ENCODE assay signal across 1 cellular context in the genomic region with DNA sequence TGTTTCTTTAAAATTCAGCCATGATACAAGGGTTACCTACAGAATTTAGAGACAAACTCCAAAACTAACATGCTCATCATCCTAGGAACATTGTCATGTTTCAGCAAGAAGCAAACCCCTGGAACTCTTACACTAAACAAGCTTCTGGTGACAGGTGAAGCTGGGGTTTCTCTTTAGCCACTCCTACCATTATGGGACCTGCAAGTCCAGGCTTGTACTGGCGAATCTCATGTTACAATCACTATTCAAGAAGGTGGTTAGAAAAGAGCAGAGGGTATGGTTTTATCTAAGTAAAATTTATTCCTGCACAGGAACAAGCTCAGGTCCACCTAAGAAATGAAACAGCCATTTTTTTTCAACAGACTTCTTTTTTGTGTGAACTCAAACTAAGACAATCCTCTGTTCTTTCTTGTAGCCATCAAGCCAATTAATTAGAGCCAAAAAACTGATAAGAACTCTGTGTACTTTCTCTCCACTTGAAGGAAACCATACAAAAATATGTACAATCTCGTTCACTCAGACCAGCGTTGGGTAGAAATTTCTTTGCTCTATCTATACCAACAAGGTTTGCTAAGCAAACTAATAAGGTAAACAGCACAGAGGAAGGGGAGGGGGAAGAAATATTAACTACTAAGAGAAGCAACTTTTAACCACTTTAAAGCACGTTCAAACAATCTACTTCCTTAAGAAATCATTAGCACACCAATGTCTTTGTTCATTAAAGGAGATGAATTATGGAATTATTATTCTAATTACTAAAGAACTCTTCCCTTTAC.
TF ChIP-seq lines count a peak whose summit lies in the region.

No MANE protein-coding gene starts in this region.

TF ChIP-seq in HepG2, 621 proteins besides CTCF, POLR2A, EP300 and RAD21 (continued from another document):
- TF ChIP-seq, protein P1, sequence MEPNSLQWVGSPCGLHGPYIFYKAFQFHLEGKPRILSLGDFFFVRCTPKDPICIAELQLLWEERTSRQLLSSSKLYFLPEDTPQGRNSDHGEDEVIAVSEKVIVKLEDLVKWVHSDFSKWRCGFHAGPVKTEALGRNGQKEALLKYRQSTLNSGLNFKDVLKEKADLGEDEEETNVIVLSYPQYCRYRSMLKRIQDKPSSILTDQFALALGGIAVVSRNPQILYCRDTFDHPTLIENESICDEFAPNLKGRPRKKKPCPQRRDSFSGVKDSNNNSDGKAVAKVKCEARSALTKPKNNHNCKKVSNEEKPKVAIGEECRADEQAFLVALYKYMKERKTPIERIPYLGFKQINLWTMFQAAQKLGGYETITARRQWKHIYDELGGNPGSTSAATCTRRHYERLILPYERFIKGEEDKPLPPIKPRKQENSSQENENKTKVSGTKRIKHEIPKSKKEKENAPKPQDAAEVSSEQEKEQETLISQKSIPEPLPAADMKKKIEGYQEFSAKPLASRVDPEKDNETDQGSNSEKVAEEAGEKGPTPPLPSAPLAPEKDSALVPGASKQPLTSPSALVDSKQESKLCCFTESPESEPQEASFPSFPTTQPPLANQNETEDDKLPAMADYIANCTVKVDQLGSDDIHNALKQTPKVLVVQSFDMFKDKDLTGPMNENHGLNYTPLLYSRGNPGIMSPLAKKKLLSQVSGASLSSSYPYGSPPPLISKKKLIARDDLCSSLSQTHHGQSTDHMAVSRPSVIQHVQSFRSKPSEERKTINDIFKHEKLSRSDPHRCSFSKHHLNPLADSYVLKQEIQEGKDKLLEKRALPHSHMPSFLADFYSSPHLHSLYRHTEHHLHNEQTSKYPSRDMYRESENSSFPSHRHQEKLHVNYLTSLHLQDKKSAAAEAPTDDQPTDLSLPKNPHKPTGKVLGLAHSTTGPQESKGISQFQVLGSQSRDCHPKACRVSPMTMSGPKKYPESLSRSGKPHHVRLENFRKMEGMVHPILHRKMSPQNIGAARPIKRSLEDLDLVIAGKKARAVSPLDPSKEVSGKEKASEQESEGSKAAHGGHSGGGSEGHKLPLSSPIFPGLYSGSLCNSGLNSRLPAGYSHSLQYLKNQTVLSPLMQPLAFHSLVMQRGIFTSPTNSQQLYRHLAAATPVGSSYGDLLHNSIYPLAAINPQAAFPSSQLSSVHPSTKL (CRISPR knock-in tag; IDR thresholded peaks at IDR 0.05), result 0 out of 2 replicates have a peak, but pooled peaks have one; percentile 20
- TF ChIP-seq ZNF510 (CRISPR knock-in tag; IDR thresholded peaks at IDR 0.05; ENCODE audit: low read depth) (no peak), SOX5 (CRISPR knock-in tag; IDR thresholded peaks at IDR 0.05; ENCODE audit: borderline replicate concordance) (peak; percentile 23; the same call in 1 of the 2 replicates), FOXA3 (CRISPR knock-in tag; IDR thresholded peaks at IDR 0.05) (peak; percentile 83), GATAD2A (CRISPR knock-in tag; IDR thresholded peaks at IDR 0.05) (peak; percentile 53; the same call in 1 of the 2 replicates), THAP11 (CRISPR knock-in tag; IDR thresholded peaks at IDR 0.05) (no peak), BCL6 (CRISPR knock-in tag; IDR thresholded peaks at IDR 0.05) (peak; percentile 50), NCOA2 (CRISPR knock-in tag; IDR thresholded peaks at IDR 0.05) (peak; percentile 51; the same call in 1 of the 2 replicates), SP5 (CRISPR knock-in tag; IDR thresholded peaks at IDR 0.05; ENCODE audit: borderline replicate concordance, low read depth) (peak; percentile 42; the same call in 1 of the 2 replicates), ZNF652 (CRISPR knock-in tag; IDR thresholded peaks at IDR 0.05; ENCODE audit: borderline replicate concordance, low read depth) (peak; percentile 37; the same call in 1 of the 2 replicates), ZNF619 (CRISPR knock-in tag; IDR thresholded peaks at IDR 0.05) (no peak), MIXL1 (CRISPR knock-in tag; IDR thresholded peaks at IDR 0.05) (0 out of 2 replicates have a peak, but pooled peaks have one; percentile 41), SAP130 (CRISPR knock-in tag; IDR thresholded peaks at IDR 0.05; ENCODE audit: low read depth) (peak; percentile 16; the same call in 1 of the 2 replicates), REXO4 (CRISPR knock-in tag; IDR thresholded peaks at IDR 0.05; ENCODE audit: borderline replicate concordance) (no peak), FOXP1 (IDR thresholded peaks at IDR 0.05) (no peak), FOXP1 (CRISPR knock-in tag; IDR thresholded peaks at IDR 0.05) (peak; percentile 38; the same call in 1 of the 2 replicates), ZNF782 (CRISPR knock-in tag; IDR thresholded peaks at IDR 0.05; ENCODE audit: borderline replicate concordance) (no peak), TP53 (CRISPR knock-in tag; conservative IDR thresholded peaks at IDR 0.05) (peak; percentile 96), ISL2 (CRISPR knock-in tag; IDR thresholded peaks at IDR 0.05) (peak; percentile 43; the same call in 1 of the 2 replicates), NFIC (IDR thresholded peaks at IDR 0.05; ENCODE audit: low read length) (peak; percentile 56; the same call in 1 of the 2 replicates), GFI1 (CRISPR knock-in tag; IDR thresholded peaks at IDR 0.05; ENCODE audit: borderline replicate concordance) (0 out of 2 replicates have a peak, but pooled peaks have one; percentile 10), ZNF781 (CRISPR knock-in tag; IDR thresholded peaks at IDR 0.05; ENCODE audit: borderline replicate concordance, not compliant biosample characterization) (no peak)
- TF ChIP-seq, protein P2, sequence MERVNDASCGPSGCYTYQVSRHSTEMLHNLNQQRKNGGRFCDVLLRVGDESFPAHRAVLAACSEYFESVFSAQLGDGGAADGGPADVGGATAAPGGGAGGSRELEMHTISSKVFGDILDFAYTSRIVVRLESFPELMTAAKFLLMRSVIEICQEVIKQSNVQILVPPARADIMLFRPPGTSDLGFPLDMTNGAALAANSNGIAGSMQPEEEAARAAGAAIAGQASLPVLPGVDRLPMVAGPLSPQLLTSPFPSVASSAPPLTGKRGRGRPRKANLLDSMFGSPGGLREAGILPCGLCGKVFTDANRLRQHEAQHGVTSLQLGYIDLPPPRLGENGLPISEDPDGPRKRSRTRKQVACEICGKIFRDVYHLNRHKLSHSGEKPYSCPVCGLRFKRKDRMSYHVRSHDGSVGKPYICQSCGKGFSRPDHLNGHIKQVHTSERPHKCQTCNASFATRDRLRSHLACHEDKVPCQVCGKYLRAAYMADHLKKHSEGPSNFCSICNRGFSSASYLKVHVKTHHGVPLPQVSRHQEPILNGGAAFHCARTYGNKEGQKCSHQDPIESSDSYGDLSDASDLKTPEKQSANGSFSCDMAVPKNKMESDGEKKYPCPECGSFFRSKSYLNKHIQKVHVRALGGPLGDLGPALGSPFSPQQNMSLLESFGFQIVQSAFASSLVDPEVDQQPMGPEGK (CRISPR knock-in tag; IDR thresholded peaks at IDR 0.05), result no peak
- TF ChIP-seq, protein P3, sequence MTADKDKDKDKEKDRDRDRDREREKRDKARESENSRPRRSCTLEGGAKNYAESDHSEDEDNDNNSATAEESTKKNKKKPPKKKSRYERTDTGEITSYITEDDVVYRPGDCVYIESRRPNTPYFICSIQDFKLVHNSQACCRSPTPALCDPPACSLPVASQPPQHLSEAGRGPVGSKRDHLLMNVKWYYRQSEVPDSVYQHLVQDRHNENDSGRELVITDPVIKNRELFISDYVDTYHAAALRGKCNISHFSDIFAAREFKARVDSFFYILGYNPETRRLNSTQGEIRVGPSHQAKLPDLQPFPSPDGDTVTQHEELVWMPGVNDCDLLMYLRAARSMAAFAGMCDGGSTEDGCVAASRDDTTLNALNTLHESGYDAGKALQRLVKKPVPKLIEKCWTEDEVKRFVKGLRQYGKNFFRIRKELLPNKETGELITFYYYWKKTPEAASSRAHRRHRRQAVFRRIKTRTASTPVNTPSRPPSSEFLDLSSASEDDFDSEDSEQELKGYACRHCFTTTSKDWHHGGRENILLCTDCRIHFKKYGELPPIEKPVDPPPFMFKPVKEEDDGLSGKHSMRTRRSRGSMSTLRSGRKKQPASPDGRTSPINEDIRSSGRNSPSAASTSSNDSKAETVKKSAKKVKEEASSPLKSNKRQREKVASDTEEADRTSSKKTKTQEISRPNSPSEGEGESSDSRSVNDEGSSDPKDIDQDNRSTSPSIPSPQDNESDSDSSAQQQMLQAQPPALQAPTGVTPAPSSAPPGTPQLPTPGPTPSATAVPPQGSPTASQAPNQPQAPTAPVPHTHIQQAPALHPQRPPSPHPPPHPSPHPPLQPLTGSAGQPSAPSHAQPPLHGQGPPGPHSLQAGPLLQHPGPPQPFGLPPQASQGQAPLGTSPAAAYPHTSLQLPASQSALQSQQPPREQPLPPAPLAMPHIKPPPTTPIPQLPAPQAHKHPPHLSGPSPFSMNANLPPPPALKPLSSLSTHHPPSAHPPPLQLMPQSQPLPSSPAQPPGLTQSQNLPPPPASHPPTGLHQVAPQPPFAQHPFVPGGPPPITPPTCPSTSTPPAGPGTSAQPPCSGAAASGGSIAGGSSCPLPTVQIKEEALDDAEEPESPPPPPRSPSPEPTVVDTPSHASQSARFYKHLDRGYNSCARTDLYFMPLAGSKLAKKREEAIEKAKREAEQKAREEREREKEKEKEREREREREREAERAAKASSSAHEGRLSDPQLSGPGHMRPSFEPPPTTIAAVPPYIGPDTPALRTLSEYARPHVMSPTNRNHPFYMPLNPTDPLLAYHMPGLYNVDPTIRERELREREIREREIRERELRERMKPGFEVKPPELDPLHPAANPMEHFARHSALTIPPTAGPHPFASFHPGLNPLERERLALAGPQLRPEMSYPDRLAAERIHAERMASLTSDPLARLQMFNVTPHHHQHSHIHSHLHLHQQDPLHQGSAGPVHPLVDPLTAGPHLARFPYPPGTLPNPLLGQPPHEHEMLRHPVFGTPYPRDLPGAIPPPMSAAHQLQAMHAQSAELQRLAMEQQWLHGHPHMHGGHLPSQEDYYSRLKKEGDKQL (CRISPR knock-in tag; IDR thresholded peaks at IDR 0.05; ENCODE audit: low read depth), result 0 out of 2 replicates have a peak, but pooled peaks have one; percentile 26
TF ChIP-seq in HepG2: peak in this region for 19.
